ENCODE assay signal across 28 cellular contexts in the genomic region with DNA sequence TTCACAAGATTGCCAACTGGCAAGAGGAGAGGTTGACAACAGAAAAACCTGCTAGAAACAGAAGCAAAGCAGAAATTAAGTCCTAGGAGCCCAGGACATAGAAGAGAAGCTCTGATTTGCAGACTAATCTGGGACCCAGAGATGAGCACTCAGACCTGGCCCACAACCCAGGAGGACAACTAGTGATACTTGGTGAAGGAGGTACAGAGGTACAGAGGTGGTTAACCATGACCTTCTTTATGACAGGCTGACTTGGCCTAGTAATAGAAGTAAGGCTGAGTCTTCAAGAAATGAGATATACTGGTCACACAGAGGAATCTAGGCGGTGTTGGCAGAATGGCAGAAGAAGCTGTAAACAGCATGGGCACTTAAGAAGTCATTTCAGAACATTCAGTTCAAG.
"Had no signal": no experiment of that assay in that cellular context is flagged by ENCODE, and none has a peak within 500 bp of the region (broad histone marks: within the 10 kb centered on the region; RNA-seq: fewer than 3 reads in every experiment).

No MANE protein-coding gene starts in this region.

- DNase-seq: naive thymus-derived CD4-positive, alpha-beta T cell; natural killer cell; occipital lobe; ovary; posterior cingulate gyrus; psoas muscle; right cardiac atrium; right lobe of liver; sigmoid colon; small intestine; stimulated activated CD4-positive, alpha-beta T cell treated with anti-CD3 and anti-CD28 coated beads, Interleukin-15, amount 100 ng/mL, for 24 hours; stimulated activated CD4-positive, alpha-beta T cell treated with anti-CD3 and anti-CD28 coated beads, Interleukin-2, amount 100 ng/mL, for 24 hours; stimulated activated CD4-positive, alpha-beta T cell treated with anti-CD3 and anti-CD28 coated beads, Interleukin-2, amount 100 ng/mL, for 48 hours; stimulated activated CD4-positive, alpha-beta T cell treated with anti-CD3 and anti-CD28 coated beads, Interleukin-4, amount 100 ng/mL, for 24 hours; stimulated activated naive CD4-positive, alpha-beta T cell; substantia nigra; testis; tibial artery; transverse colon; upper lobe of left lung had no signal

- H3K9ac ChIP-seq: neural progenitor cell, parathyroid adenoma had no signal

- H3K4me1 Mint-ChIP-seq: naive thymus-derived CD4-positive, alpha-beta T cell; natural killer cell; nephron had no signal

- H3K4me3 ChIP-seq: neural progenitor cell, ovary, psoas muscle, right lobe of liver, sigmoid colon, suprapubic skin, testis, tibial artery, transverse colon, upper lobe of left lung, vagina had no signal

- H3K27me3 Mint-ChIP-seq: progenitor cell of endocrine pancreas had no signal

- H2AFZ ChIP-seq: neural progenitor cell, parathyroid adenoma had no signal

- H3K4me2 ChIP-seq: neural progenitor cell had no signal

- H3K27ac Mint-ChIP-seq: naive thymus-derived CD4-positive, alpha-beta T cell; natural killer cell; nephron; neural progenitor cell; progenitor cell of endocrine pancreas; stimulated activated memory B cell treated with anti-CD40 and anti-IgM and Interleukin-4, amounts not matched to agents 10 μg/mL and 1 μg/mL and 100 μg/mL, for 72 hours; stimulated activated naive CD8-positive, alpha-beta T cell treated with anti-CD3 and anti-CD28 coated beads, Interleukin-15, Interleukin-2, amounts not matched to agents 100 ng/mL and 50 ng/mL, for 24 hours had no signal

- H3K27ac ChIP-seq: neural progenitor cell, ovary, parathyroid adenoma, psoas muscle, right lobe of liver, sigmoid colon, suprapubic skin, testis, tibial artery, transverse colon, upper lobe of left lung, vagina had no signal

- ATAC-seq: naive thymus-derived CD4-positive, alpha-beta T cell; natural killer cell; psoas muscle; right cardiac atrium; right lobe of liver; stimulated activated memory B cell treated with anti-CD40 and anti-IgM and Interleukin-4, amounts not matched to agents 10 μg/mL and 1 μg/mL and 100 μg/mL, for 72 hours had no signal

- H3K4me1 ChIP-seq: neural progenitor cell, parathyroid adenoma, psoas muscle, right lobe of liver, sigmoid colon, suprapubic skin, testis, transverse colon, upper lobe of left lung, vagina had no signal

- H3K79me2 ChIP-seq: parathyroid adenoma had no signal

- H3K36me3 ChIP-seq: neural progenitor cell, ovary, right lobe of liver, sigmoid colon, suprapubic skin, tibial artery, transverse colon, upper lobe of left lung, vagina had no signal

- H3K9me3 Mint-ChIP-seq: naive thymus-derived CD4-positive, alpha-beta T cell; natural killer cell; nephron; neural progenitor cell; stimulated activated naive CD8-positive, alpha-beta T cell treated with anti-CD3 and anti-CD28 coated beads, Interleukin-15, Interleukin-2, amounts not matched to agents 100 ng/mL and 50 ng/mL, for 24 hours had no signal

- H3K4me3 Mint-ChIP-seq: naive thymus-derived CD4-positive, alpha-beta T cell; natural killer cell; nephron; neural progenitor cell; stimulated activated memory B cell treated with anti-CD40 and anti-IgM and Interleukin-4, amounts not matched to agents 10 μg/mL and 1 μg/mL and 100 μg/mL, for 72 hours; stimulated activated naive CD8-positive, alpha-beta T cell treated with anti-CD3 and anti-CD28 coated beads, Interleukin-15, Interleukin-2, amounts not matched to agents 100 ng/mL and 50 ng/mL, for 24 hours had no signal

- H3K27me3 ChIP-seq: neural progenitor cell, ovary, right lobe of liver, sigmoid colon, suprapubic skin, testis, tibial artery, transverse colon, upper lobe of left lung, vagina had no signal

- H3K9me3 ChIP-seq: ovary, psoas muscle, right lobe of liver, sigmoid colon, suprapubic skin, testis, tibial artery, transverse colon, upper lobe of left lung, vagina had no signal
